Comparison of ENCODE assay signal across 8 cellular contexts in genomic region chr10:125982256-125982948, GRCh38.
DNase-seq lines count a peak whose midpoint lies in the region; ATAC-seq and TF ChIP-seq lines count a peak whose summit lies in the region.

No MANE protein-coding gene starts in this region.

- H4K20me1 ChIP-seq in GM23338 (replicated peaks; ENCODE audit: insufficient read depth): no peaks in the 10 kb centered on the region
- no peaks in the 10 kb centered on the region for H4K20me1 ChIP-seq in SK-N-SH (ENCODE audit: insufficient read depth)

- H3K79me1 ChIP-seq in mesenchymal stem cell (replicated peaks; ENCODE audit: low read length, poor library complexity, severe bottlenecking): peaks cover 6% of the 10 kb centered on the region

- peak overlapping the region in 1 of 2 experiments; percentile 96 for H3K18ac ChIP-seq in mesenchymal stem cell (ENCODE audit: low read depth in 1 of 2, low read length in 2 of 2)

- peak overlapping the region; percentile 58 for H2BK5ac ChIP-seq in mesenchymal stem cell (ENCODE audit: low read depth, low read length, poor library complexity, severe bottlenecking)

- H3K36me3 ChIP-seq in GM23338 (ENCODE audit: insufficient read depth) (no peaks in the 10 kb centered on the region), SK-N-SH (replicated peaks in 1 of 2; ENCODE audit: control insufficient read depth in 1 of 2, insufficient read depth in 2 of 2, low read length in 1 of 2) (no peaks in the 10 kb centered on the region), mesenchymal stem cell (ENCODE audit: control insufficient read depth in 1 of 2, insufficient read depth in 2 of 2, low read depth in 1 of 2, low read length in 2 of 2) (no peaks in the 10 kb centered on the region), aorta (ENCODE audit: control insufficient read depth in 1 of 2, insufficient read depth in 2 of 2, low read length in 1 of 2) (no peaks in the 10 kb centered on the region)

- H2AK5ac ChIP-seq in mesenchymal stem cell (ENCODE audit: low read length, severe bottlenecking): no peak overlapping the region

- H4K91ac ChIP-seq in mesenchymal stem cell (ENCODE audit: low read length): peak overlapping the region; percentile 91

- no peak overlapping the region for H3K4ac ChIP-seq in mesenchymal stem cell (ENCODE audit: low read depth in 1 of 2, low read length in 2 of 2)

- intact Hi-C loops in Right ventricle myocardium inferior (cut with DNase I) (loop anchor here (2.0 to 10.0 kb wide), 5 partner anchors 322 to 1872 kb away; no protein-coding TSS in a partner anchor), cardiac septum (cut with DNase I) (loop anchor here (5.0 kb wide), 2 partner anchors 520 to 765 kb away; no protein-coding TSS in a partner anchor), aorta (cut with DNase I) (loop anchor here (1.0 to 5.0 kb wide), 6 partner anchors 110 to 522 kb away; partner anchors contain the start of gene ADAM12 (in 1 of the 2))

- H3K9ac ChIP-seq in SK-N-SH (no peak overlapping the region), mesenchymal stem cell (ENCODE audit: low read length) (peak overlapping the region; percentile 58)

- peak; percentile 90 for TF ChIP-seq RAD21 in SK-N-SH (IDR thresholded peaks at IDR 0.05; ENCODE audit: low read length)

- H3K27me3 Mint-ChIP-seq in GM23338 (ENCODE audit: insufficient read depth, low read depth, poor library complexity) (no peaks in the 10 kb centered on the region), endothelial cell (ENCODE audit: unreplicated experiment) (no peaks in the 10 kb centered on the region)

- CTCF ChIA-PET in SK-N-SH (lab: Yijun Ruan, JAX): interaction anchor here (0.5 to 3.9 kb wide), 28 partner anchors 12 to 1595 kb away, joined by 3 to 36 read pairs (median 3); partner anchors contain the start of gene ADAM12

- H3K4me2 ChIP-seq in GM23338 (peak overlapping the region; percentile 0; the same call in 1 of the 2 replicates), SK-N-SH (no peak overlapping the region), mesenchymal stem cell (ENCODE audit: low read length, poor library complexity, severe bottlenecking) (no peak overlapping the region)

- POLR2A ChIA-PET in SK-N-SH (lab: Yijun Ruan, JAX): interaction anchor here (0.7 kb wide), 1 partner anchor 522 kb away, joined by 3 read pairs; no protein-coding TSS in a partner anchor

- peak; percentile 73 to 74 for TF ChIP-seq CTCF in GM23338 (conservative IDR thresholded peaks at IDR 0.05; ENCODE audit: low read depth in 2 of 2)
- peak; percentile 71 for TF ChIP-seq CTCF in SK-N-SH (IDR thresholded peaks at IDR 0.05)
- peak; percentile 84 for TF ChIP-seq CTCF in endothelial cell (IDR thresholded peaks at IDR 0.05; ENCODE audit: unreplicated experiment)

- ATAC-seq in Right ventricle myocardium inferior: peak; percentile 47
- peak; percentile 82 for ATAC-seq in GM23338
- peak; percentile 63 for ATAC-seq in aorta (ENCODE audit: low FRiP score)

- WGBS in SK-N-SH (ENCODE audit: low lambda C conversion rate): 6% methylated on average over 6 of the region's 6 CpGs
- WGBS in mesenchymal stem cell: 10% methylated on average over 4 of the region's 6 CpGs
- WGBS in aorta, 2 donors: 10 to 16% methylated on average over 6 of the region's 6 CpGs

- peaks cover 17% of the 10 kb centered on the region for H3K4me1 Mint-ChIP-seq in GM23338
- peaks cover 9% of the 10 kb centered on the region for H3K4me1 Mint-ChIP-seq in endothelial cell (ENCODE audit: unreplicated experiment)

- no peaks in the 10 kb centered on the region for H3K27me3 ChIP-seq in GM23338 (ENCODE audit: insufficient read depth)
- H3K27me3 ChIP-seq in SK-N-SH (ENCODE audit: insufficient read depth): no peaks in the 10 kb centered on the region
- H3K27me3 ChIP-seq in mesenchymal stem cell (ENCODE audit: control insufficient read depth in 1 of 2, insufficient read depth in 1 of 2, low read length in 2 of 2): no peaks in the 10 kb centered on the region
- H3K27me3 ChIP-seq in aorta (ENCODE audit: control insufficient read depth in 1 of 2, insufficient read depth in 2 of 2, low read length in 1 of 2): no peaks in the 10 kb centered on the region

- no peak overlapping the region for H2AFZ ChIP-seq in GM23338
- no peak overlapping the region for H2AFZ ChIP-seq in SK-N-SH (ENCODE audit: low read depth)
- H2AFZ ChIP-seq in mesenchymal stem cell (ENCODE audit: low read depth, low read length): no peak overlapping the region

- no peaks in the 10 kb centered on the region for H3K36me3 Mint-ChIP-seq in GM23338 (ENCODE audit: low read depth)
- H3K36me3 Mint-ChIP-seq in endothelial cell (ENCODE audit: low read depth, unreplicated experiment): no peaks in the 10 kb centered on the region

- H3K4me3 Mint-ChIP-seq in GM23338 (no peak overlapping the region), endothelial cell (ENCODE audit: unreplicated experiment) (no peak overlapping the region)

- H3K27ac Mint-ChIP-seq in GM23338 (no peak overlapping the region; the same call in 1 of the 2 replicates), endothelial cell (ENCODE audit: unreplicated experiment) (no peak overlapping the region)

- DNase-seq in Right ventricle myocardium inferior (ENCODE audit: missing footprints): no peak
- no peak for DNase-seq in cardiac septum (ENCODE audit: low spot score)
- peak; percentile 88 for DNase-seq in GM23338 (ENCODE audit: low spot score)
- peak; percentile 68 for DNase-seq in LHCN-M2 (ENCODE audit: low read depth)
- DNase-seq in SK-N-SH: peak; percentile 78
- DNase-seq in endothelial cell (ENCODE audit: low spot score): peak; percentile 43
- peak; percentile 82 for DNase-seq in mesenchymal stem cell
- DNase-seq in aorta: no peak

- no peak overlapping the region for H3K23ac ChIP-seq in mesenchymal stem cell (ENCODE audit: low read length in 2 of 2)

- H2BK120ac ChIP-seq in mesenchymal stem cell (ENCODE audit: low read depth, low read length): peak overlapping the region; percentile 40

- peak overlapping the region; percentile 96 to 97 for H2BK12ac ChIP-seq in mesenchymal stem cell (ENCODE audit: low read length in 2 of 2)

- peak overlapping the region; percentile 76 for H4K8ac ChIP-seq in mesenchymal stem cell (ENCODE audit: low read length)

- peaks cover 5% of the 10 kb centered on the region; the same call in 1 of the 2 replicates for H3K4me1 ChIP-seq in GM23338 (ENCODE audit: insufficient read depth)
- H3K4me1 ChIP-seq in SK-N-SH (ENCODE audit: control insufficient read depth in 1 of 2, insufficient read depth in 2 of 2, low read depth in 1 of 2, low read length in 1 of 2): peaks cover 0 to 7% of the 10 kb centered on the region in 2 experiments; a peak in 3 of 4 replicates
- H3K4me1 ChIP-seq in mesenchymal stem cell (ENCODE audit: control insufficient read depth, insufficient read depth, low read depth, low read length): peaks cover 19% of the 10 kb centered on the region
- no peaks in the 10 kb centered on the region for H3K4me1 ChIP-seq in aorta (ENCODE audit: control insufficient read depth in 1 of 2, insufficient read depth in 2 of 2, low read length in 2 of 2)

- H3K79me2 ChIP-seq in GM23338 (replicated peaks; ENCODE audit: insufficient read depth) (no peaks in the 10 kb centered on the region), SK-N-SH (ENCODE audit: insufficient read depth) (no peaks in the 10 kb centered on the region)

- H3K4me3 ChIP-seq in GM23338 (no peak overlapping the region), SK-N-SH (ENCODE audit: low read depth in 2 of 2, low read length in 1 of 2) (no peak overlapping the region), mesenchymal stem cell (ENCODE audit: insufficient read depth in 1 of 2, low read depth in 1 of 2, low read length in 2 of 2) (peak overlapping the region in 1 of 2 experiments; percentile 29), aorta (ENCODE audit: low read length in 2 of 2) (no peak overlapping the region)

- H2BK15ac ChIP-seq in mesenchymal stem cell (ENCODE audit: low read depth, poor library complexity, severe bottlenecking): no peak overlapping the region

- TF ChIP-seq EP300 in SK-N-SH (IDR thresholded peaks at IDR 0.05; ENCODE audit: borderline replicate concordance in 1 of 2, low read depth in 1 of 2, low read length in 1 of 2): peak in 1 of 2 experiments; percentile 48; a peak in 1 of 4 replicates

- H3K27ac ChIP-seq in GM23338 (ENCODE audit: low read depth): no peak overlapping the region
- H3K27ac ChIP-seq in SK-N-SH (ENCODE audit: low read depth in 2 of 2, low read length in 1 of 2): no peak overlapping the region; a peak in 1 of 4 replicates
- peak overlapping the region; percentile 65 for H3K27ac ChIP-seq in mesenchymal stem cell (ENCODE audit: low read length, poor library complexity, severe bottlenecking)
- no peak overlapping the region for H3K27ac ChIP-seq in aorta (ENCODE audit: low read depth in 1 of 2, low read length in 2 of 2)

- H3K9me2 ChIP-seq in GM23338 (ENCODE audit: insufficient read depth): 0 out of 2 replicates have a peak, but pooled peaks cover 6% of the 10 kb centered on the region
- H3K9me2 ChIP-seq in SK-N-SH: no peaks in the 10 kb centered on the region

- H3F3A ChIP-seq in GM23338 (replicated peaks; ENCODE audit: low read depth) (no peaks in the 10 kb centered on the region), SK-N-SH (replicated peaks; ENCODE audit: insufficient read depth) (no peaks in the 10 kb centered on the region)

- H3K9me3 Mint-ChIP-seq in GM23338: no peaks in the 10 kb centered on the region; the same call in 2 of the 3 replicates
- H3K9me3 Mint-ChIP-seq in endothelial cell (ENCODE audit: unreplicated experiment): no peaks in the 10 kb centered on the region

- H3K14ac ChIP-seq in mesenchymal stem cell (ENCODE audit: low read length in 2 of 2): peak overlapping the region in 1 of 2 experiments; percentile 67

- H3K9me3 ChIP-seq in SK-N-SH (no peaks in the 10 kb centered on the region), mesenchymal stem cell (ENCODE audit: control insufficient read depth, low read length) (no peaks in the 10 kb centered on the region), aorta (ENCODE audit: control insufficient read depth, low read length) (no peaks in the 10 kb centered on the region)

TF ChIP-seq in GM23338, 12 proteins besides CTCF, POLR2A, EP300 and RAD21 (continues in another document):
- TF ChIP-seq POLR2AphosphoS5 (IDR thresholded peaks at IDR 0.05; ENCODE audit: low read depth) (no peak), EZH2phosphoT487 (IDR thresholded peaks at IDR 0.05; ENCODE audit: unreplicated experiment) (no peak), ZNF114 (CRISPR knock-in tag; IDR thresholded peaks at IDR 0.05) (no peak), EZH2 (IDR thresholded peaks at IDR 0.05; ENCODE audit: low read depth, unreplicated experiment) (no peak), CREB1 (CRISPR knock-in tag; IDR thresholded peaks at IDR 0.05; ENCODE audit: low read depth) (no peak)

TF ChIP-seq in SK-N-SH, 30 proteins besides CTCF, POLR2A, EP300 and RAD21 (continues in another document):
- TF ChIP-seq NRF1 (IDR thresholded peaks at IDR 0.05; ENCODE audit: low read depth, low read length): no peak

Comparison
In these comparisons a context has a peak if more than half of its experiments do, and no peak if none do; other contexts are left out.
1. DNase-seq: peak in GM23338 (single experiment), LHCN-M2 (single experiment), SK-N-SH (single experiment), endothelial cell (single experiment) and mesenchymal stem cell (single experiment); none in Right ventricle myocardium inferior (single experiment), cardiac septum (single experiment) and aorta (0 of 2).
2. Peak in every context shown above with its lines, with median percentiles within 50 percentile points of each other: ATAC-seq and CTCF ChIP-seq.